10 cellular contexts compared by ENCODE assay signal in the genomic region with DNA sequence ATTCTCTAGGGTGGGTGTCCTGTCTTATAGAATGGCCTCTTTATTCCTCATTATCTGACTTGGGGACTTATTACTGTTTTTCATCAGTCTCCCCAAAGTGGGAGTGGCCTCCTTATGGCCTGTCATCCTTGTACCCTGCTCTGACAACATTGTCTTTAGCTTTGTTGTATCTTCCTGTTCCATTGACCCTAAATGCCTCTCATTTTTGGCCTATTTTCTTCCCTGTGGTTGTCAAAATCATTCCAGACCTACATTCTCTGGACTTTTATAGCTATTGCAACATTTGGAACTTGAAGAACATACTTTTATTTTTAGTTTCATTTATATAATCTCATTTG. TPM values are rescaled to one million over a fixed set of nuclear protein-coding genes. Genes with fewer than 3 reads are reported as not detected.
DNase-seq lines count a peak whose midpoint lies in the region; ATAC-seq and TF ChIP-seq lines count a peak whose summit lies in the region.
"Had no signal": no experiment of that assay in that cellular context is flagged by ENCODE, and none has a peak within 500 bp of the region (broad histone marks: within the 10 kb centered on the region; RNA-seq: fewer than 3 reads in every experiment).

No MANE protein-coding gene starts in this region.

- peak overlapping the region in 2 of 3 donors; percentile 3 to 26 for H3K27ac ChIP-seq in thyroid gland
- H3K27ac ChIP-seq: RWPE1 had no signal

- H3K27ac Mint-ChIP-seq in activated naive CD4-positive, alpha-beta T cell treated with anti-CD3 and anti-CD28 coated beads, Interleukin-2, amount 50 U/mL, for 24 hours, result peak overlapping the region; percentile 11
- H3K27ac Mint-ChIP-seq in activated naive CD4-positive, alpha-beta T cell treated with anti-CD3 and anti-CD28 coated beads for 36 hours, result no peak overlapping the region

- H3K4me1 ChIP-seq in endocrine pancreas (ENCODE audit: control insufficient read depth, insufficient read depth, low read length), result peaks cover 19% of the 10 kb centered on the region
- H3K4me1 ChIP-seq in thyroid gland, result peaks cover 9 to 16% of the 10 kb centered on the region in 2 donors

- no peak for DNase-seq in activated naive CD4-positive, alpha-beta T cell treated with anti-CD3 and anti-CD28 coated beads for 36 hours
- DNase-seq in thyroid gland (no peak), MV-4-11 (lab: John Stamatoyannopoulos, UW) (no peak), CD1c-positive myeloid dendritic cell (ENCODE audit: extremely low spot score) (no peak)
- DNase-seq: spleen had no signal

- H3K9me3 ChIP-seq in endocrine pancreas (ENCODE audit: control insufficient read depth, low read length) (no peaks in the 10 kb centered on the region), thyroid gland (no peaks in the 10 kb centered on the region)
- H3K9me3 ChIP-seq: spleen had no signal

- peaks cover 64% of the 10 kb centered on the region for H3K4me1 Mint-ChIP-seq in activated naive CD4-positive, alpha-beta T cell treated with anti-CD3 and anti-CD28 coated beads, Interleukin-2, amount 50 U/mL, for 24 hours
- peaks cover 41% of the 10 kb centered on the region for H3K4me1 Mint-ChIP-seq in activated naive CD4-positive, alpha-beta T cell treated with anti-CD3 and anti-CD28 coated beads for 36 hours (ENCODE audit: low read depth)

- H3K36me3 Mint-ChIP-seq in activated naive CD4-positive, alpha-beta T cell treated with anti-CD3 and anti-CD28 coated beads, Interleukin-2, amount 50 U/mL, for 24 hours, result peaks cover 35% of the 10 kb centered on the region
- peaks cover 52% of the 10 kb centered on the region for H3K36me3 Mint-ChIP-seq in activated naive CD4-positive, alpha-beta T cell treated with anti-CD3 and anti-CD28 coated beads for 36 hours (ENCODE audit: low read depth)

- H3K9me3 Mint-ChIP-seq in activated naive CD4-positive, alpha-beta T cell treated with anti-CD3 and anti-CD28 coated beads, Interleukin-2, amount 50 U/mL, for 24 hours, result no peaks in the 10 kb centered on the region
- no peaks in the 10 kb centered on the region for H3K9me3 Mint-ChIP-seq in activated naive CD4-positive, alpha-beta T cell treated with anti-CD3 and anti-CD28 coated beads for 36 hours

- H3K4me3 ChIP-seq in endocrine pancreas (ENCODE audit: control insufficient read depth, insufficient read depth, low read length) (no peak overlapping the region), thyroid gland (replicated peaks in 1 of 3) (no peak overlapping the region)
- H3K4me3 ChIP-seq: spleen had no signal

- intact Hi-C loops in activated naive CD4-positive, alpha-beta T cell treated with anti-CD3 and anti-CD28 coated beads for 36 hours (cut with micrococcal nuclease), result loop anchor here (1.0 to 5.0 kb wide), 7 partner anchors 8 to 1132 kb away; partner anchors contain the start of genes BLZF1, DCAF6, MPC2 and NME7
- intact Hi-C loops in thyroid gland (cut with DNase I), result no loop called here

- no peak for TF ChIP-seq POLR2A in thyroid gland (IDR thresholded peaks at IDR 0.05)

- CTCF ChIA-PET in activated naive CD4-positive, alpha-beta T cell treated with anti-CD3 and anti-CD28 coated beads for 36 hours (lab: Charles Lee), result interaction anchor here (0.7 to 3.4 kb wide), 11 partner anchors 10 to 153 kb away, joined by 3 to 23 read pairs (median 4); partner anchors contain the start of gene SFT2D2

- H3K27me3 ChIP-seq in endocrine pancreas (ENCODE audit: control insufficient read depth, insufficient read depth, low read length) (no peaks in the 10 kb centered on the region), thyroid gland (no peaks in the 10 kb centered on the region)
- H3K27me3 ChIP-seq: spleen had no signal

- peak overlapping the region; percentile 25 for H3K9ac ChIP-seq in endocrine pancreas (ENCODE audit: control insufficient read depth, insufficient read depth, low read length)

- no peak for TF ChIP-seq CTCF in thyroid gland (IDR thresholded peaks at IDR 0.05)

- no peaks in the 10 kb centered on the region for H3K27me3 Mint-ChIP-seq in activated naive CD4-positive, alpha-beta T cell treated with anti-CD3 and anti-CD28 coated beads, Interleukin-2, amount 50 U/mL, for 24 hours
- H3K27me3 Mint-ChIP-seq in activated naive CD4-positive, alpha-beta T cell treated with anti-CD3 and anti-CD28 coated beads for 36 hours (ENCODE audit: low read depth), result no peaks in the 10 kb centered on the region

- ATAC-seq in HG03432 (IDR thresholded peaks at IDR 0.05; ENCODE audit: unreplicated experiment), result peak; percentile 16
- no peak for ATAC-seq in HG02623 (IDR thresholded peaks at IDR 0.05; ENCODE audit: unreplicated experiment)

- H3K4me3 Mint-ChIP-seq in activated naive CD4-positive, alpha-beta T cell treated with anti-CD3 and anti-CD28 coated beads, Interleukin-2, amount 50 U/mL, for 24 hours, result no peak overlapping the region
- no peak overlapping the region for H3K4me3 Mint-ChIP-seq in activated naive CD4-positive, alpha-beta T cell treated with anti-CD3 and anti-CD28 coated beads for 36 hours

- H3K36me3 ChIP-seq in endocrine pancreas (ENCODE audit: control insufficient read depth, insufficient read depth, low read length) (no peaks in the 10 kb centered on the region), thyroid gland (peaks cover 34 to 37% of the 10 kb centered on the region in 2 donors)

RNA-seq across cellular contexts. Expression of gene SFT2D2, which starts 9.7 kb away (rescaled TPM):
- 10 to 100 TPM; 33.1 to 35.3 TPM for total RNA-seq in activated naive CD4-positive, alpha-beta T cell treated with anti-CD3 and anti-CD28 coated beads for 36 hours
- 10 to 100 TPM; 41.2 to 72.3 (median 53.9) TPM for total RNA-seq in thyroid gland

RNA-seq across cellular contexts. Expression of gene TBX19, which starts 45.2 kb away (rescaled TPM):
- 1 to 10 TPM; 1.4 to 1.5 TPM for total RNA-seq in activated naive CD4-positive, alpha-beta T cell treated with anti-CD3 and anti-CD28 coated beads for 36 hours
- total RNA-seq in thyroid gland, result 1 to 10 TPM in 3 of 4 donors, under 1 TPM in 1; 0.54 to 2.9 (median 2.0) TPM

RNA-seq across cellular contexts. Expression of gene TIPRL, which starts 56.8 kb away (rescaled TPM):
- 10 to 100 TPM; 76.7 to 81.3 TPM for total RNA-seq in activated naive CD4-positive, alpha-beta T cell treated with anti-CD3 and anti-CD28 coated beads for 36 hours
- total RNA-seq in thyroid gland, result 10 to 100 TPM; 19.3 to 25.7 (median 21.7) TPM
